ENCODE assay signal across 12 cellular contexts in the genomic region with DNA sequence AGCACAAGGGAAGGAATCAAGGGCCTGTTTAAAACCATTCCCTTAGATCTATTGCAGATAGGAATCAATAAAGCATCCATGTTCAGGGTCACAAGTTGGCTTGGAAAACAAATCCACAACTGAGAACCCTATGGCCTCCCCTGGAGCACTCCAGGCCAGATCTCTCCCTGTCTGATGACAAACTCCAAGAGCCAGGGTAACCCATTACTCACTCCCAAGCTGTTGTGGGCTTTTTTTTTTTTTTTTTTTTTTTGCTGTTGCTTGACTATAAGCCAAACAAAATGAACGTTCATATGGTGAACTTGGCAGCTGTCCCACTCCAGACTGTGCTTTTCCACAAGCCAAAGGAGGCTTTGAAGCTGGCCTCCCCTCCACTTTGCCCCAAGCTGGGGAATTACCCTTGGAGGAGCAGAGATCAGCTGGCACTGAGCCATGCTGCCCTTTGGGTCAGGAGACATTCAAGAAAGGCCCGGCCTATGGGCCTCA. TPM values are rescaled to one million over a fixed set of nuclear protein-coding genes. Genes with fewer than 3 reads are reported as not detected.
DNase-seq lines count a peak whose midpoint lies in the region; ATAC-seq and TF ChIP-seq lines count a peak whose summit lies in the region.
"Had no signal": no experiment of that assay in that cellular context is flagged by ENCODE, and none has a peak within 500 bp of the region (broad histone marks: within the 10 kb centered on the region; RNA-seq: fewer than 3 reads in every experiment).

No MANE protein-coding gene starts in this region.

- H3K4me3 ChIP-seq in Peyer's patch (no peak overlapping the region), fibroblast of the aortic adventitia (ENCODE audit: low read depth, low read length) (no peak overlapping the region)

- no peak for TF ChIP-seq POLR2A in Peyer's patch (IDR thresholded peaks at IDR 0.05)

- DNase-seq in HK-2 (ENCODE audit: unreplicated experiment) (peak; percentile 56), Peyer's patch (peak in 2 of 3 donors; percentile 82 to 86), fibroblast of the aortic adventitia (ENCODE audit: low read depth) (peak; percentile 74), sciatic nerve (ENCODE audit: low spot score) (peak; percentile 72), immature natural killer cell (no peak), germinal center (ENCODE audit: low spot score) (no peak)
- no peak for DNase-seq in activated naive CD4-positive, alpha-beta T cell (lab: John Stamatoyannopoulos, UW)
- DNase-seq in activated CD4-positive, CD25-positive, alpha-beta regulatory T cell (lab: John Stamatoyannopoulos, UW): no peak
- DNase-seq: NCI-H510A treated with DMSO at 0.1 percent for 48 hours had no signal

- ATAC-seq in sciatic nerve: peak; percentile 24

- H3K4me1 Mint-ChIP-seq in immature natural killer cell: no peaks in the 10 kb centered on the region

- no peaks in the 10 kb centered on the region for H3K36me3 Mint-ChIP-seq in immature natural killer cell

- no peaks in the 10 kb centered on the region for H3K9me3 ChIP-seq in Peyer's patch
- H3K9me3 ChIP-seq: neutrophil had no signal

- no peak for TF ChIP-seq CTCF in Peyer's patch (IDR thresholded peaks at IDR 0.05)
- no peak for TF ChIP-seq CTCF in fibroblast of the aortic adventitia (IDR thresholded peaks at IDR 0.05; ENCODE audit: insufficient read depth, low read length)

- H3K4me1 ChIP-seq in Peyer's patch: peaks cover 0 to 7% (median 0%) of the 10 kb centered on the region in 4 donors

- peak overlapping the region in 1 of 6 donors; percentile 11 for H3K27ac Mint-ChIP-seq in immature natural killer cell
- H3K27ac Mint-ChIP-seq: stimulated activated naive CD8-positive, alpha-beta T cell treated with anti-CD3 and anti-CD28 coated beads, Interleukin-15, Interleukin-2, amounts not matched to agents 100 ng/mL and 50 ng/mL, for 24 hours had no signal

- no peaks in the 10 kb centered on the region for H3K36me3 ChIP-seq in Peyer's patch
- H3K36me3 ChIP-seq: neutrophil had no signal

- no peak overlapping the region for H3K4me3 Mint-ChIP-seq in immature natural killer cell
- H3K4me3 Mint-ChIP-seq: stimulated activated naive CD8-positive, alpha-beta T cell treated with anti-CD3 and anti-CD28 coated beads, Interleukin-15, Interleukin-2, amounts not matched to agents 100 ng/mL and 50 ng/mL, for 24 hours had no signal

- intact Hi-C loops in sciatic nerve (cut with DNase I): no loop called here

- no peaks in the 10 kb centered on the region for H3K27me3 ChIP-seq in Peyer's patch
- H3K27me3 ChIP-seq: neutrophil had no signal

- H3K27me3 Mint-ChIP-seq in immature natural killer cell (ENCODE audit: low read depth in 3 of 3): peaks cover 1 to 3% (median 2%) of the 10 kb centered on the region in 3 donors
- H3K27me3 Mint-ChIP-seq: stimulated activated naive CD8-positive, alpha-beta T cell treated with anti-CD3 and anti-CD28 coated beads, Interleukin-15, Interleukin-2, amounts not matched to agents 100 ng/mL and 50 ng/mL, for 24 hours had no signal

- H3K9me3 Mint-ChIP-seq in immature natural killer cell: no peaks in the 10 kb centered on the region
- H3K9me3 Mint-ChIP-seq: stimulated activated naive CD8-positive, alpha-beta T cell treated with anti-CD3 and anti-CD28 coated beads, Interleukin-15, Interleukin-2, amounts not matched to agents 100 ng/mL and 50 ng/mL, for 24 hours had no signal

- H3K27ac ChIP-seq in Peyer's patch: no peak overlapping the region
- H3K27ac ChIP-seq: epithelial cell of prostate, neutrophil had no signal

RNA-seq across cellular contexts. Expression of a gene that starts 35.7 kb away (rescaled TPM):
- 10 to 100 TPM; 32.1 to 60.9 (median 41.5) TPM for total RNA-seq in Peyer's patch
- 0.09 TPM in 1 of 2 replicates, not detected in the other for total RNA-seq in fibroblast of the aortic adventitia (ENCODE audit: low replicate concordance)
- total RNA-seq in sciatic nerve: 6.4 TPM
- polyA plus RNA-seq in immature natural killer cell: 10 to 100 TPM; 17.6 to 19.4 (median 18.8) TPM

Comparison
In these comparisons a context has a peak if more than half of its experiments do, and no peak if none do; other contexts are left out.
1. DNase-seq: peak in HK-2 (single experiment), Peyer's patch (2 of 3), fibroblast of the aortic adventitia (single experiment) and sciatic nerve (single experiment); none in immature natural killer cell (0 of 3), germinal center (single experiment), activated naive CD4-positive, alpha-beta T cell (0 of 4) and activated CD4-positive, CD25-positive, alpha-beta regulatory T cell (0 of 4).